32 cellular contexts compared by ENCODE assay signal in the genomic region with DNA sequence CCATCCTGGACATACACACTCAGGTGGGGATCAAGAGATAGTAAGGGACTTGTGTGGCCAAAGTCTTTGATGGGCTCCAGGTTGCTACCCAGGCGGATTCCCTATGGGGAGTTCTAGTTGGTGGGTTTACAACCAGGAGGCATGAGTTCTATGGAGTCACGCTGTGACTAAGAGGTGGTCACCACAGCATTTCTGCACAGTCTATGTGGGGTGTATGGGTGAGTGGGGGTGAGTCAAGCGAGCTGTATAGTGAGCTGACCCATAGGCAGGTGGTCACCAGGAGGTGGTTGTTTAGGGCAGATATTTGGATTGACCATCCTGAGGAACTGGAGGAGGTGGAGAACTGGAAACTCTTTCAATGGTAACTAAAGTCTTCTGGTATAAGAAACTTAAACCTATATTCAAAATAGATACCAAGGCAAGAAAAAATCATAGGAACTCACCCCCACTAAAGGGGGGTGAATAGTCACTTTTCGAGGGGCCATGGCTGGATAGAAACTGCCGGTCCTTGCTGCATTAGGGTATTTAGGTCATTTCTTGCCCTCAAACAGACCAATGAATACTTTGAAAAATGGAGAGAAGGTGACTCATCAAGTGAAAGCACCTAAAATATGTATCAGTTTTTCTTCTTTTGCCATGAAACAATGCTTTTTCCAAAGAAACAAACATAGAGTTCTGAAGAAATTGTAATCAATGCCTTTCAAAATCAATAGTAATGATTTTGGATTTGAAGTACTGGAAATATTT.
"Had no signal": no experiment of that assay in that cellular context is flagged by ENCODE, and none has a peak within 500 bp of the region (broad histone marks: within the 10 kb centered on the region; RNA-seq: fewer than 3 reads in every experiment).

No MANE protein-coding gene starts in this region.

- H3K9me3 ChIP-seq: breast epithelium, pancreas, prostate gland, suprapubic skin, tibial artery had no signal

- H3K27me3 ChIP-seq: breast epithelium, pancreas, suprapubic skin, tibial artery had no signal

- H3K4me1 ChIP-seq: breast epithelium, pancreas, prostate gland, suprapubic skin, tibial artery had no signal

- H3K27ac ChIP-seq: breast epithelium, heart left ventricle, pancreas, prostate gland, skin epidermis, suprapubic skin, tibial artery, VCaP had no signal

- FAIRE-seq: kidney, pancreas, TTC549 had no signal

- H3K4me3 ChIP-seq: breast epithelium, heart left ventricle, pancreas, prostate gland, skin epidermis, suprapubic skin, tibial artery had no signal

- H3K36me3 ChIP-seq: breast epithelium, heart left ventricle, pancreas, prostate gland, suprapubic skin, tibial artery had no signal

- DNase-seq: activated CD4-positive, alpha-beta memory T cell treated with anti-CD3 and anti-CD28 coated beads, Interleukin-2, amount 10 ng/mL, durations not matched to agents 7 days and 5 days; activated CD4-positive, alpha-beta T cell treated with anti-CD3 and anti-CD28 coated beads, Interleukin-2, amount 10 ng/mL, durations not matched to agents 24 days and 14 days; activated CD8-positive, alpha-beta memory T cell treated with anti-CD3 and anti-CD28 coated beads, Interleukin-2, amount 50 U/mL, for 48 hours; activated gamma-delta T cell treated with Interleukin-2 at 50 U/mL for 16 hours; activated T-cell treated with anti-CD3 and anti-CD28 coated beads, Interleukin-2, amount 50 U/mL, for 24 hours; central memory CD4-positive, alpha-beta T cell; endodermal cell; foreskin fibroblast; heart left ventricle; hypothalamus; immature natural killer cell; kidney; left colon; mammary epithelial cell; naive B cell; nephron progenitor cell; pancreas; retina; stimulated activated CD4-positive, alpha-beta T cell treated with anti-CD3 and anti-CD28 coated beads, Interleukin-12 subunit alpha, Interleukin-12 subunit beta, amount 100 ng/mL, for 4 hours; stimulated activated CD4-positive, alpha-beta T cell treated with anti-CD3 and anti-CD28 coated beads, Interleukin-4, amount 100 ng/mL, for 1 hour; T-helper 9 cell; tibial artery had no signal

- ATAC-seq: activated CD4-positive, CD25-positive, alpha-beta regulatory T cell treated with anti-CD3 and anti-CD28 coated beads, Interleukin-2, amount 50 U/mL, for 24 hours; esophagus mucosa; heart left ventricle; left colon; pancreas; sciatic nerve; stimulated activated memory B cell treated with anti-CD40 and anti-IgM and Interleukin-4, amounts not matched to agents 10 μg/mL and 1 μg/mL and 100 μg/mL, for 72 hours had no signal
